Comparison of ENCODE assay signal across 24 cellular contexts in genomic region chr3:196472286-196472685, GRCh38. TPM values are rescaled to one million over a fixed set of nuclear protein-coding genes. Genes with fewer than 3 reads are reported as not detected.
"Had no signal": no experiment of that assay in that cellular context is flagged by ENCODE, and none has a peak within 500 bp of the region (broad histone marks: within the 10 kb centered on the region; RNA-seq: fewer than 3 reads in every experiment).

No MANE protein-coding gene starts in this region.

- H3K4me3 ChIP-seq: cardiac muscle cell, SJCRH30 had no signal

- H3K27me3 ChIP-seq: brain microvascular endothelial cell, cardiac muscle cell, SJCRH30 had no signal

- H3K9me3 Mint-ChIP-seq: activated naive CD4-positive, alpha-beta T cell treated with anti-CD3 and anti-CD28 coated beads for 36 hours; activated naive CD8-positive, alpha-beta T cell treated with anti-CD3 and anti-CD28 coated beads for 36 hours; activated T-cell treated with anti-CD3 and anti-CD28 coated beads, Interleukin-2, amount 50 U/mL, for 72 hours; T-helper 1 cell treated with Interleukin-12 subunit alpha and Interleukin-12 subunit beta and Interleukin-4 antibody, amounts not matched to agents 30 μg/mL and 1 μg/mL, for 36 hours had no signal

- H3K4me3 Mint-ChIP-seq: activated naive CD4-positive, alpha-beta T cell treated with anti-CD3 and anti-CD28 coated beads for 36 hours; activated naive CD8-positive, alpha-beta T cell treated with anti-CD3 and anti-CD28 coated beads for 36 hours; activated T-cell treated with anti-CD3 and anti-CD28 coated beads, Interleukin-2, amount 50 U/mL, for 72 hours; T-helper 1 cell treated with Interleukin-12 subunit alpha and Interleukin-12 subunit beta and Interleukin-4 antibody, amounts not matched to agents 30 μg/mL and 1 μg/mL, for 36 hours had no signal

- H3K9me3 ChIP-seq: SJCRH30 had no signal

- ATAC-seq: activated T-cell treated with anti-CD3 and anti-CD28 coated beads, Interleukin-2, amount 50 U/mL, for 72 hours; Right ventricle myocardium inferior had no signal

- H3K4me1 ChIP-seq: SJCRH30 had no signal

- H3K27ac ChIP-seq: brain microvascular endothelial cell, cardiac muscle cell, SJCRH30, WERI-Rb-1 had no signal

- H3K27ac Mint-ChIP-seq: activated naive CD4-positive, alpha-beta T cell treated with anti-CD3 and anti-CD28 coated beads for 36 hours; activated naive CD8-positive, alpha-beta T cell treated with anti-CD3 and anti-CD28 coated beads for 36 hours; activated T-cell treated with anti-CD3 and anti-CD28 coated beads, Interleukin-2, amount 50 U/mL, for 72 hours; T-helper 1 cell treated with Interleukin-12 subunit alpha and Interleukin-12 subunit beta and Interleukin-4 antibody, amounts not matched to agents 30 μg/mL and 1 μg/mL, for 36 hours had no signal

- DNase-seq: activated CD4-positive, alpha-beta T cell treated with anti-CD3 and anti-CD28 coated beads for 48 hours; activated CD4-positive, alpha-beta T cell treated with anti-CD3 and anti-CD28 coated beads, Interleukin-2, amount 50 U/mL, for 4 hours; activated CD8-positive, alpha-beta memory T cell treated with anti-CD3 and anti-CD28 coated beads for 24 hours; activated effector memory CD4-positive, alpha-beta T cell treated with anti-CD3 and anti-CD28 coated beads, Interleukin-2, amount 50 U/mL, for 16 hours; activated naive CD4-positive, alpha-beta T cell treated with anti-CD3 and anti-CD28 coated beads for 36 hours; activated naive CD8-positive, alpha-beta T cell treated with anti-CD3 and anti-CD28 coated beads for 36 hours; activated T-cell treated with anti-CD3 and anti-CD28 coated beads, Interleukin-2, amount 50 U/mL, for 72 hours; MM.1S; NCI-H1105; NCI-H1436; NCI-H1694 treated with DMSO at 0.1 percent for 48 hours; NCI-H2029 treated with DMSO at 0.1 percent for 48 hours; NCI-H345; NCI-H510A; NCI-H526 treated with DMSO at 0.1 percent for 48 hours; NCI-H82; RPMI8226; SJCRH30; WERI-Rb-1 had no signal

- H3K27me3 Mint-ChIP-seq: activated naive CD8-positive, alpha-beta T cell treated with anti-CD3 and anti-CD28 coated beads for 36 hours had no signal

RNA-seq across cellular contexts. Expression of gene SMCO1, which starts 42.9 kb away (rescaled TPM):
- total RNA-seq: activated naive CD4-positive, alpha-beta T cell treated with anti-CD3 and anti-CD28 coated beads for 36 hours; activated naive CD8-positive, alpha-beta T cell treated with anti-CD3 and anti-CD28 coated beads for 36 hours; activated T-cell treated with anti-CD3 and anti-CD28 coated beads, Interleukin-2, amount 50 U/mL, for 72 hours; OCI-LY7; SJCRH30 had no signal
